ENCODE assay signal across 32 cellular contexts in the genomic region with DNA sequence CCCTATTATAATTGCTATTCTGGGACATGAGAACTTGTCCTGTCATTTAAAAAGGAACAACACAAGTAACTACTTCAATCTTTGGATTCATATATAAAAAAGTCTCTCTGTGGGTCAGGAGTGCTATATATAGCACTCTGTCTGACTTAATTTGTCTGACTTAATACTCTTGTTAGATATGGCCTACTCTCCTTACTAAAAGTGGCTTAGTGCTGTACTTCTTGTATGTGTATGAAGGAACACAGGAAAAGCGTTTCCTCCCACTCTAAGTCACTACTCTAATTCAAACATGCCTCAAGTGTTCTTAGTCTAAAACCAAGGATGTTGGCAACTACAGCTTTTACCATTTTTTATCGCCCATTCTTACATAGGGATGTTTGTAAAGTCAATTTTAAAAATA.
"Had no signal": no experiment of that assay in that cellular context is flagged by ENCODE, and none has a peak within 500 bp of the region (broad histone marks: within the 10 kb centered on the region; RNA-seq: fewer than 3 reads in every experiment).

No MANE protein-coding gene starts in this region.

- DNase-seq: activated effector memory CD4-positive, alpha-beta T cell treated with anti-CD3 and anti-CD28 coated beads, Interleukin-2, amount 50 U/mL, for 16 hours; activated effector memory CD4-positive, alpha-beta T cell treated with Interleukin-2 at 50 U/mL for 16 hours; activated gamma-delta T cell; activated gamma-delta T cell treated with Interleukin-2 at 50 U/mL for 16 hours; activated naive CD4-positive, alpha-beta T cell; activated naive CD4-positive, alpha-beta T cell treated with anti-CD3 and anti-CD28 coated beads for 36 hours; activated naive CD4-positive, alpha-beta T cell treated with anti-CD3 and anti-CD28 coated beads, Interleukin-2, amount 10 ng/mL, durations not matched to agents 7 days and 5 days; activated naive CD4-positive, alpha-beta T cell treated with anti-CD3 and anti-CD28 coated beads, Interleukin-2, amount 50 U/mL, for 16 hours; activated naive CD4-positive, alpha-beta T cell treated with Interleukin-2 at 50 U/mL for 16 hours; activated naive CD8-positive, alpha-beta T cell treated with anti-CD3 and anti-CD28 coated beads for 36 hours; activated naive CD8-positive, alpha-beta T cell treated with anti-CD3 and anti-CD28 coated beads, Interleukin-2, amount 10 ng/mL, durations not matched to agents 7 days and 5 days; activated naive CD8-positive, alpha-beta T cell treated with anti-CD3 and anti-CD28 coated beads, Interleukin-2, amount 50 U/mL, for 24 hours; activated T-cell treated with anti-CD3 and anti-CD28 coated beads, Interleukin-2, amount 50 U/mL, for 1 hour; activated T-cell treated with anti-CD3 and anti-CD28 coated beads, Interleukin-2, amount 50 U/mL, for 24 hours; activated T-cell treated with anti-CD3 and anti-CD28 coated beads, Interleukin-2, amount 50 U/mL, for 4 hours; activated T-cell treated with anti-CD3 and anti-CD28 coated beads, Interleukin-2, amount 50 U/mL, for 48 hours; activated T-cell treated with anti-CD3 and anti-CD28 coated beads, Interleukin-2, amount 50 U/mL, for 72 hours; adrenal gland; amniotic stem cell; amygdala; anterior cingulate cortex; aorta; body of pancreas; brain microvascular endothelial cell; caudate nucleus; central memory CD4-positive, alpha-beta T cell; cerebellar nuclear complex had no signal

- ATAC-seq: activated naive CD4-positive, alpha-beta T cell treated with anti-CD3 and anti-CD28 coated beads, Interleukin-2, amount 50 U/mL, for 72 hours; activated naive CD8-positive, alpha-beta T cell treated with anti-CD3 and anti-CD28 coated beads, Interleukin-2, amount 50 U/mL, for 24 hours; activated T-cell treated with anti-CD3 and anti-CD28 coated beads, Interleukin-2, amount 50 U/mL, for 4 hours; activated T-cell treated with anti-CD3 and anti-CD28 coated beads, Interleukin-2, amount 50 U/mL, for 72 hours; activated T-helper 17 cell treated with anti-CD3 and anti-CD28 coated beads, Interleukin-2, amount 50 U/mL, for 72 hours; body of pancreas had no signal

- H3K4me1 ChIP-seq: adrenal gland, ascending aorta, body of pancreas, breast epithelium had no signal

- H3K27me3 ChIP-seq: adrenal gland, ascending aorta, body of pancreas, brain microvascular endothelial cell, breast epithelium, cardiac muscle cell had no signal

- H3K4me3 ChIP-seq: adrenal gland, ascending aorta, body of pancreas, breast epithelium, cardiac muscle cell had no signal

- H3K9me3 ChIP-seq: adrenal gland, ascending aorta, body of pancreas, breast epithelium had no signal

- H3K27ac ChIP-seq: adrenal gland, ascending aorta, body of pancreas, brain microvascular endothelial cell, breast epithelium, cardiac muscle cell had no signal

- H3K36me3 ChIP-seq: adrenal gland, ascending aorta, brain microvascular endothelial cell, breast epithelium, cardiac muscle cell had no signal
